8 cellular contexts compared by ENCODE assay signal in genomic region chr7:101085000-101085948, GRCh38. TPM values are rescaled to one million over a fixed set of nuclear protein-coding genes. Genes with fewer than 3 reads are reported as not detected.
DNase-seq lines count a peak whose midpoint lies in the region; ATAC-seq and TF ChIP-seq lines count a peak whose summit lies in the region.

TRIM56 (plus strand) TSS chr7:101085481; CDS start chr7:101087313, 1,832 bp downstream.

- DNase-seq in BJ (ENCODE audit: low read depth) (peak; percentile 27), NT2/D1 (ENCODE audit: low read depth, low spot score) (no peak), epidermal melanocyte (ENCODE audit: insufficient read length, low spot score) (peak; percentile 93), mucosa of descending colon (peak; percentile 91 to 96 (median 94))
- peak; percentile 74 for DNase-seq in activated CD8-positive, alpha-beta memory T cell treated with anti-CD3 and anti-CD28 coated beads, Interleukin-2, amount 50 U/mL, for 4 hours
- peak; percentile 66 for DNase-seq in stimulated activated CD8-positive, alpha-beta memory T cell treated with anti-CD3 and anti-CD28 coated beads, Interleukin-4, amount 100 ng/mL, for 24 hours (ENCODE audit: low read depth)

- H3K9me3 ChIP-seq in NT2/D1 (ENCODE audit: insufficient read depth, low read length): no peaks in the 10 kb centered on the region; the same call in 1 of the 2 replicates
- no peaks in the 10 kb centered on the region for H3K9me3 ChIP-seq in mucosa of descending colon

- intact Hi-C loops in mucosa of descending colon (cut with DNase I, micrococcal nuclease): no loop called here

- H3K36me3 ChIP-seq in BJ (ENCODE audit: control insufficient read depth, insufficient read depth, low read length): peaks cover 30% of the 10 kb centered on the region
- peaks cover 33% of the 10 kb centered on the region for H3K36me3 ChIP-seq in NT2/D1 (ENCODE audit: insufficient read depth, insufficient read length, low read length)
- peaks cover 3% of the 10 kb centered on the region for H3K36me3 ChIP-seq in mucosa of descending colon (ENCODE audit: low read depth)

- POLR2A ChIA-PET in BJ (lab: Charles Lee): interaction anchor here (0.6 to 1.4 kb wide), 4 partner anchors 37 to 88 kb away, joined by 3 to 5 read pairs (median 3); no protein-coding TSS in a partner anchor

- peaks cover 2% of the 10 kb centered on the region for H3K4me1 ChIP-seq in NT2/D1 (ENCODE audit: insufficient read depth, insufficient read length)
- H3K4me1 ChIP-seq in mucosa of descending colon (ENCODE audit: low read depth): peaks cover 21% of the 10 kb centered on the region

- peak within 1 kb of the TSS; percentile 95 for H3K4me3 ChIP-seq in BJ (ENCODE audit: low read depth, low read length)
- H3K4me3 ChIP-seq in NT2/D1 (ENCODE audit: insufficient read length, low read depth): peak within 1 kb of the TSS; percentile 42
- peak within 1 kb of the TSS; percentile 61 for H3K4me3 ChIP-seq in mucosa of descending colon

- no peak for TF ChIP-seq CTCF in BJ (IDR thresholded peaks at IDR 0.05; ENCODE audit: insufficient read depth, low read depth, low read length)
- TF ChIP-seq CTCF in mucosa of descending colon (IDR thresholded peaks at IDR 0.05): no peak

- H3K9ac ChIP-seq in NT2/D1 (ENCODE audit: insufficient read length, low read depth): peak within 1 kb of the TSS; percentile 74

- CTCF ChIA-PET in BJ (lab: Yijun Ruan, JAX): interaction anchor here (0.6 to 4.2 kb wide), 13 partner anchors 8 to 191 kb away, joined by 3 to 16 read pairs (median 5); partner anchors contain the start of genes ACHE and SERPINE1

- ATAC-seq in GM19328 (IDR thresholded peaks at IDR 0.05; ENCODE audit: unreplicated experiment) (peak; percentile 84), HG03469 (IDR thresholded peaks at IDR 0.05; ENCODE audit: unreplicated experiment) (peak; percentile 33), mucosa of descending colon (peak; percentile 94)

- H3K27me3 ChIP-seq in BJ (ENCODE audit: control insufficient read depth, insufficient read depth, low read length) (no peaks in the 10 kb centered on the region), NT2/D1 (ENCODE audit: insufficient read depth, insufficient read length) (no peaks in the 10 kb centered on the region)

RNA-seq across cellular contexts. Expression of gene TRIM56, which starts in this region (rescaled TPM):
- polyA plus RNA-seq in BJ (2011; rRNA removed): 3.2 and 4.9 TPM in 2 replicates
- 6.1 and 9.2 TPM in 2 replicates for polyA minus RNA-seq in BJ (2011; rRNA and poly(A)+ RNA removed)
- 10 to 100 TPM; 47.9 to 55.3 (median 53.9) TPM for total RNA-seq in mucosa of descending colon

Comparison
In these comparisons a context has a peak if more than half of its experiments do, and no peak if none do; other contexts are left out.
1. H3K4me3 ChIP-seq: peak in every context shown above with its lines; median percentile 95 in BJ; 61 in mucosa of descending colon; 42 in NT2/D1.
2. ATAC-seq: peak in every context shown above with its lines; median percentile 94 in mucosa of descending colon; 84 in GM19328; 33 in HG03469.